ENCODE assay signal across 1 cellular context in the genomic region with DNA sequence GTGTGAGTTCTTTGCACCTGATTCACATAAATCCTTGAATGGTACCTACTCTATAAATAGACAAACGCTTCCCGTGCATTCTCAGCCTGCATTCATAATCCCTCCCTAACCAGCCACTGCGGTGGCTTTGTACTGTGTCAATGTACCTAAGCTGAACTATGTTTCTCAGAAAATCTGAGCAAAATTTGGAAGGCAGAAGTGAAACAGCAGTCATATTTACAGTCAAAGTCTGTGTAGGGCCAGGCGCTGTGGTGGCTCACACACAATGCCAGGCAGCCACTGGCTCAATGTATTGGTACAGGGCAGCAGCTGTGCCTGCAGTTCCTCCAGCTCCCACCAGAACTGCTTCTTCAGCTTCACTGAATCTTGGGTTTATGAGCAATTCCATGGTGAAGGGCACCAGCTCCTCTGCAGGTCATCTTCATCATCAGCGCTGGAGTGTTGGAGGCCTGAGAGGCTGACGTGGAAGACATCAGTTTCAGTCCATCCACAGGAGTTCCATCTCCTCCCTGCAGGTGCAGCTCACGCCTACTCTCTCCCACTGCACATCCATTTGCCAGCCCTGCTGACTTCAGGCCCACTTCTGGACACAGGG.
TF ChIP-seq lines count a peak whose summit lies in the region.

No MANE protein-coding gene starts in this region.

TF ChIP-seq in GM23338, 12 proteins besides CTCF, POLR2A, EP300 and RAD21 (continued from another document):
- TF ChIP-seq, protein P1, sequence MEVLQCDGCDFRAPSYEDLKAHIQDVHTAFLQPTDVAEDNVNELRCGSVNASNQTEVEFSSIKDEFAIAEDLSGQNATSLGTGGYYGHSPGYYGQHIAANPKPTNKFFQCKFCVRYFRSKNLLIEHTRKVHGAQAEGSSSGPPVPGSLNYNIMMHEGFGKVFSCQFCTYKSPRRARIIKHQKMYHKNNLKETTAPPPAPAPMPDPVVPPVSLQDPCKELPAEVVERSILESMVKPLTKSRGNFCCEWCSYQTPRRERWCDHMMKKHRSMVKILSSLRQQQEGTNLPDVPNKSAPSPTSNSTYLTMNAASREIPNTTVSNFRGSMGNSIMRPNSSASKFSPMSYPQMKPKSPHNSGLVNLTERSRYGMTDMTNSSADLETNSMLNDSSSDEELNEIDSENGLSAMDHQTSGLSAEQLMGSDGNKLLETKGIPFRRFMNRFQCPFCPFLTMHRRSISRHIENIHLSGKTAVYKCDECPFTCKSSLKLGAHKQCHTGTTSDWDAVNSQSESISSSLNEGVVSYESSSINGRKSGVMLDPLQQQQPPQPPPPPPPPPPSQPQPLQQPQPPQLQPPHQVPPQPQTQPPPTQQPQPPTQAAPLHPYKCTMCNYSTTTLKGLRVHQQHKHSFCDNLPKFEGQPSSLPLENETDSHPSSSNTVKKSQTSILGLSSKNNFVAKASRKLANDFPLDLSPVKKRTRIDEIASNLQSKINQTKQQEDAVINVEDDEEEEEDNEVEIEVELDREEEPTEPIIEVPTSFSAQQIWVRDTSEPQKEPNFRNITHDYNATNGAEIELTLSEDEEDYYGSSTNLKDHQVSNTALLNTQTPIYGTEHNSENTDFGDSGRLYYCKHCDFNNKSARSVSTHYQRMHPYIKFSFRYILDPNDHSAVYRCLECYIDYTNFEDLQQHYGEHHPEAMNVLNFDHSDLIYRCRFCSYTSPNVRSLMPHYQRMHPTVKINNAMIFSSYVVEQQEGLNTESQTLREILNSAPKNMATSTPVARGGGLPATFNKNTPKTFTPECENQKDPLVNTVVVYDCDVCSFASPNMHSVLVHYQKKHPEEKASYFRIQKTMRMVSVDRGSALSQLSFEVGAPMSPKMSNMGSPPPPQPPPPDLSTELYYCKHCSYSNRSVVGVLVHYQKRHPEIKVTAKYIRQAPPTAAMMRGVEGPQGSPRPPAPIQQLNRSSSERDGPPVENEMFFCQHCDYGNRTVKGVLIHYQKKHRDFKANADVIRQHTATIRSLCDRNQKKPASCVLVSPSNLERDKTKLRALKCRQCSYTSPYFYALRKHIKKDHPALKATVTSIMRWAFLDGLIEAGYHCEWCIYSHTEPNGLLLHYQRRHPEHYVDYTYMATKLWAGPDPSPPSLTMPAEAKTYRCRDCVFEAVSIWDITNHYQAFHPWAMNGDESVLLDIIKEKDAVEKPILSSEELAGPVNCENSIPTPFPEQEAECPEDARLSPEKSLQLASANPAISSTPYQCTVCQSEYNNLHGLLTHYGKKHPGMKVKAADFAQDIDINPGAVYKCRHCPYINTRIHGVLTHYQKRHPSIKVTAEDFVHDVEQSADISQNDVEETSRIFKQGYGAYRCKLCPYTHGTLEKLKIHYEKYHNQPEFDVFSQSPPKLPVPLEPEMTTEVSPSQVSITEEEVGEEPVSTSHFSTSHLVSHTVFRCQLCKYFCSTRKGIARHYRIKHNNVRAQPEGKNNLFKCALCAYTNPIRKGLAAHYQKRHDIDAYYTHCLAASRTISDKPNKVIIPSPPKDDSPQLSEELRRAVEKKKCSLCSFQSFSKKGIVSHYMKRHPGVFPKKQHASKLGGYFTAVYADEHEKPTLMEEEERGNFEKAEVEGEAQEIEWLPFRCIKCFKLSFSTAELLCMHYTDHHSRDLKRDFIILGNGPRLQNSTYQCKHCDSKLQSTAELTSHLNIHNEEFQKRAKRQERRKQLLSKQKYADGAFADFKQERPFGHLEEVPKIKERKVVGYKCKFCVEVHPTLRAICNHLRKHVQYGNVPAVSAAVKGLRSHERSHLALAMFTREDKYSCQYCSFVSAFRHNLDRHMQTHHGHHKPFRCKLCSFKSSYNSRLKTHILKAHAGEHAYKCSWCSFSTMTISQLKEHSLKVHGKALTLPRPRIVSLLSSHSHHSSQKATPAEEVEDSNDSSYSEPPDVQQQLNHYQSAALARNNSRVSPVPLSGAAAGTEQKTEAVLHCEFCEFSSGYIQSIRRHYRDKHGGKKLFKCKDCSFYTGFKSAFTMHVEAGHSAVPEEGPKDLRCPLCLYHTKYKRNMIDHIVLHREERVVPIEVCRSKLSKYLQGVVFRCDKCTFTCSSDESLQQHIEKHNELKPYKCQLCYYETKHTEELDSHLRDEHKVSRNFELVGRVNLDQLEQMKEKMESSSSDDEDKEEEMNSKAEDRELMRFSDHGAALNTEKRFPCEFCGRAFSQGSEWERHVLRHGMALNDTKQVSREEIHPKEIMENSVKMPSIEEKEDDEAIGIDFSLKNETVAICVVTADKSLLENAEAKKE (CRISPR knock-in tag; IDR thresholded peaks at IDR 0.05), result no peak
